In the genomic region with DNA sequence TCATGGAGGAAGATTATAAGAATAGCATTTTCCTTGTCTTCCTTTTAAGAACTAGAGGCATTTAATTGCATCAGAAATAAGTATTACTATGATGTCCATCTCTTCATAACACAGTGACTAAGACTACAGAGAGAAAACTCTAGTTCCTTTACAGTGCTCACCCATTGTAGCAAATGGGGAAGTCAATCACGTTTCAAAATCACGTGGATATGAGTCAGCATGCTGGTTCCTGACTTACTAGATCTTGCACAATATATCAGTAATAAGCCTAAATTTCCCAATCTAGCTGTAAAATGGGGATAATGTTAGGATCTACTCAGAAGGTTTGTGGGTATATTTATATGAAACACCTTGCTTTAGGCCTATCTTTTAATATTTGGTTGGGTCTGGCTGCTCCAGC, we compare ENCODE assay signal across 9 cellular contexts.
DNase-seq lines count a peak whose midpoint lies in the region; ATAC-seq, FAIRE-seq and TF ChIP-seq lines count a peak whose summit lies in the region.
"Had no signal": no experiment of that assay in that cellular context is flagged by ENCODE, and none has a peak within 500 bp of the region (broad histone marks: within the 10 kb centered on the region; RNA-seq: fewer than 3 reads in every experiment).

No MANE protein-coding gene starts in this region.

- DNase-seq in GM03348 (ENCODE audit: low spot score) = peak; percentile 15
- peak; percentile 81 for DNase-seq in SKM-1 treated with dmso at 0.1 percent for 144 hours (lab: John Stamatoyannopoulos, UW; ENCODE audit: unreplicated experiment)
- DNase-seq in keratinocyte (ENCODE audit: low read depth, low spot score) = peak; percentile 55
- no peak for DNase-seq in stimulated activated CD4-positive, alpha-beta T cell treated with anti-CD3 and anti-CD28 coated beads, Interleukin-4, amount 100 ng/mL, for 4 hours
- DNase-seq in NCI-H1092 treated with DMSO at 0.1 percent for 48 hours (lab: John Stamatoyannopoulos, UW) = no peak
- no peak for DNase-seq in NCI-H2081 (lab: John Stamatoyannopoulos, UW)
- DNase-seq: DMS53 had no signal

- H3K79me2 ChIP-seq in keratinocyte (ENCODE audit: control insufficient read depth, insufficient read depth, low read length) = no peaks in the 10 kb centered on the region

- H3K27ac ChIP-seq in keratinocyte (ENCODE audit: control insufficient read depth, insufficient read depth, low read length) = peak overlapping the region; percentile 30

- no peaks in the 10 kb centered on the region for H3K36me3 ChIP-seq in keratinocyte (ENCODE audit: control insufficient read depth in 2 of 2, extremely low read depth in 1 of 2, insufficient read depth in 2 of 2, low read length in 2 of 2)

- no peaks in the 10 kb centered on the region for H3K9me3 ChIP-seq in keratinocyte (ENCODE audit: control insufficient read depth, low read depth, low read length)

- H2AFZ ChIP-seq in keratinocyte (ENCODE audit: control insufficient read depth, low read length) = no peak overlapping the region

- peak; percentile 51 for FAIRE-seq in keratinocyte (lab: Jason Lieb, UNC)

- no peak overlapping the region for H3K9ac ChIP-seq in keratinocyte (ENCODE audit: control insufficient read depth, extremely low read depth, insufficient read depth, low read length)

- peaks cover 8% of the 10 kb centered on the region for H3K4me1 ChIP-seq in keratinocyte (ENCODE audit: control insufficient read depth, extremely low read depth, insufficient read depth, low read length)

- no peaks in the 10 kb centered on the region for H3K9me1 ChIP-seq in keratinocyte (ENCODE audit: control insufficient read depth, extremely low read depth, insufficient read depth, low read length)

- H3K4me3 ChIP-seq in keratinocyte (ENCODE audit: control insufficient read depth in 2 of 3, extremely low read depth in 1 of 3, insufficient read depth in 2 of 3, low read depth in 1 of 3, low read length in 3 of 3) = no peak overlapping the region

- TF ChIP-seq CTCF in keratinocyte (optimal IDR thresholded peaks at IDR 0.05 in 1 of 3, IDR thresholded peaks at IDR 0.05 in 1 of 3, conservative IDR thresholded peaks at IDR 0.05 in 1 of 3; ENCODE audit: extremely low read depth in 1 of 3, insufficient read depth in 2 of 3, low read length in 3 of 3) = no peak

- H3K27me3 ChIP-seq in keratinocyte (ENCODE audit: control insufficient read depth, extremely low read depth, insufficient read depth, low read length) = no peaks in the 10 kb centered on the region

- no peaks in the 10 kb centered on the region for H4K20me1 ChIP-seq in keratinocyte (ENCODE audit: control insufficient read depth, extremely low read depth, insufficient read depth, low read length)

- dilution Hi-C loops in keratinocyte (cut with MboI; ENCODE audit: extremely low pct_ligation_motif_present, low sequenced_read_pairs) = no loop called here

- ATAC-seq in HG03378 (IDR thresholded peaks at IDR 0.05; ENCODE audit: unreplicated experiment) = peak; percentile 74
- ATAC-seq in SK-N-SH treated with all-trans-retinoic acid at 6 μM for 48 hours = no peak

- H3K4me2 ChIP-seq in keratinocyte (ENCODE audit: control insufficient read depth, extremely low read depth, insufficient read depth, low read depth, low read length) = no peak overlapping the region

TF ChIP-seq in SK-N-SH treated with all-trans-retinoic acid at 6 μM for 48 hours, 23 proteins besides CTCF, POLR2A, EP300 and RAD21:
- TF ChIP-seq TCF4 (CRISPR knock-in tag; IDR thresholded peaks at IDR 0.05; ENCODE audit: borderline replicate concordance) (no peak), ARNTL (CRISPR knock-in tag; IDR thresholded peaks at IDR 0.05; ENCODE audit: borderline replicate concordance, low read depth) (no peak), CREB5 (CRISPR knock-in tag; IDR thresholded peaks at IDR 0.05; ENCODE audit: low read depth) (no peak), CSDC2 (CRISPR knock-in tag; IDR thresholded peaks at IDR 0.05) (no peak), ZFP30 (CRISPR knock-in tag; IDR thresholded peaks at IDR 0.05) (no peak), ZNF565 (CRISPR knock-in tag; conservative IDR thresholded peaks at IDR 0.05; ENCODE audit: low read depth) (no peak), SNAI2 (CRISPR knock-in tag; IDR thresholded peaks at IDR 0.05) (no peak), TOX (CRISPR knock-in tag; IDR thresholded peaks at IDR 0.05; ENCODE audit: borderline replicate concordance) (no peak), ESRRG (CRISPR knock-in tag; IDR thresholded peaks at IDR 0.05) (no peak), GLIS3 (CRISPR knock-in tag; IDR thresholded peaks at IDR 0.05) (no peak)
- TF ChIP-seq, protein P1, sequence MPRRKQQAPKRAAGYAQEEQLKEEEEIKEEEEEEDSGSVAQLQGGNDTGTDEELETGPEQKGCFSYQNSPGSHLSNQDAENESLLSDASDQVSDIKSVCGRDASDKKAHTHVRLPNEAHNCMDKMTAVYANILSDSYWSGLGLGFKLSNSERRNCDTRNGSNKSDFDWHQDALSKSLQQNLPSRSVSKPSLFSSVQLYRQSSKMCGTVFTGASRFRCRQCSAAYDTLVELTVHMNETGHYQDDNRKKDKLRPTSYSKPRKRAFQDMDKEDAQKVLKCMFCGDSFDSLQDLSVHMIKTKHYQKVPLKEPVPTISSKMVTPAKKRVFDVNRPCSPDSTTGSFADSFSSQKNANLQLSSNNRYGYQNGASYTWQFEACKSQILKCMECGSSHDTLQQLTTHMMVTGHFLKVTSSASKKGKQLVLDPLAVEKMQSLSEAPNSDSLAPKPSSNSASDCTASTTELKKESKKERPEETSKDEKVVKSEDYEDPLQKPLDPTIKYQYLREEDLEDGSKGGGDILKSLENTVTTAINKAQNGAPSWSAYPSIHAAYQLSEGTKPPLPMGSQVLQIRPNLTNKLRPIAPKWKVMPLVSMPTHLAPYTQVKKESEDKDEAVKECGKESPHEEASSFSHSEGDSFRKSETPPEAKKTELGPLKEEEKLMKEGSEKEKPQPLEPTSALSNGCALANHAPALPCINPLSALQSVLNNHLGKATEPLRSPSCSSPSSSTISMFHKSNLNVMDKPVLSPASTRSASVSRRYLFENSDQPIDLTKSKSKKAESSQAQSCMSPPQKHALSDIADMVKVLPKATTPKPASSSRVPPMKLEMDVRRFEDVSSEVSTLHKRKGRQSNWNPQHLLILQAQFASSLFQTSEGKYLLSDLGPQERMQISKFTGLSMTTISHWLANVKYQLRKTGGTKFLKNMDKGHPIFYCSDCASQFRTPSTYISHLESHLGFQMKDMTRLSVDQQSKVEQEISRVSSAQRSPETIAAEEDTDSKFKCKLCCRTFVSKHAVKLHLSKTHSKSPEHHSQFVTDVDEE (CRISPR knock-in tag; IDR thresholded peaks at IDR 0.05) = no peak

Comparison
In these comparisons a context has a peak if more than half of its experiments do, and no peak if none do; other contexts are left out.
1. DNase-seq: peak in GM03348 (single experiment), SKM-1 treated with dmso at 0.1 percent for 144 hours (single experiment) and keratinocyte (single experiment); none in stimulated activated CD4-positive, alpha-beta T cell treated with anti-CD3 and anti-CD28 coated beads, Interleukin-4, amount 100 ng/mL, for 4 hours (0 of 2), NCI-H1092 treated with DMSO at 0.1 percent for 48 hours (single experiment) and NCI-H2081 (0 of 2).